Comparison of ENCODE assay signal across 1 cellular context in the genomic region with DNA sequence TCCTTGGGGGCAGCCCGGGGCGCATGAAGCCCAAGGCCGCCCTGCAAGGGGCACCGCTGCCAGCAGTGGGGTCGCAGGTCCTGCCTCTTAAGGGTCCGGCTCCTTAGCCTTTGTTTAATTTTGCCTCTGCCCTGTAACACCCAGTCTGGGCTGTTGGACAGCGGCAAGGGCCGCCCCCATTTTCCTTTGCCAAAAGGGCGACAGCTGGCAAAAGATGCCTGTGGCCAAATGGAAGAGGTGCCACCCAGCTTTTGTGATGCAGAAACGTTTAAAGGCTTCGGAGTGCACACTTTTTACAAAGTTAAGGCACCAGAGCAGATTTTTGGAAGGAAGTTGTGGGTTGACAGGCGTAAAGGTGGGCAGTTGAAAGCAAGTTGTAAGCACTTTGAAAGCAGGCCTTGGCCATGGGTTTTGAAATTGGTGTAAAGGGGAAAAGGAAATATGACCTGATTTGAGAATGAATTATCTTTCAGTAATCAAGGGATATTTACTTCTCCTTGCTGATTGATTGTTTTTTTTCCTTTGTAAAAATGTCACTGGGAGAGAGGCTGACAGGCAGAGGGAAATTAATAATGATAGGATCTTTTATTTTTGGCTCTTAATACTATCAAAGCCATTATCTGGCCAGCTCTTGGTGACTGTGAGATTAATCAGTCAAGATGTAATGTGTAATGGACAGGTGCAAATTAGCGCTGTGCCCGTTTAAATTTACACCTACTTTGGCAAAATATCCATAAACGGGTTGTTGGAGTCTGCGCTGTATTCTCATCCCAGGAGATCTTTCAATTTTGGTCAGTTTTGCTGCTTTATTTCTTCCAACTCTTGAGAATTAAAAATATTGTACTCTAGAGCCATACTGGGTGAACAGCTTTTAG.
TF ChIP-seq lines count a peak whose summit lies in the region.

No MANE protein-coding gene starts in this region.

TF ChIP-seq in HepG2, 621 proteins besides CTCF, POLR2A, EP300 and RAD21 (continued from another document and continues in another):
- TF ChIP-seq, protein P1, sequence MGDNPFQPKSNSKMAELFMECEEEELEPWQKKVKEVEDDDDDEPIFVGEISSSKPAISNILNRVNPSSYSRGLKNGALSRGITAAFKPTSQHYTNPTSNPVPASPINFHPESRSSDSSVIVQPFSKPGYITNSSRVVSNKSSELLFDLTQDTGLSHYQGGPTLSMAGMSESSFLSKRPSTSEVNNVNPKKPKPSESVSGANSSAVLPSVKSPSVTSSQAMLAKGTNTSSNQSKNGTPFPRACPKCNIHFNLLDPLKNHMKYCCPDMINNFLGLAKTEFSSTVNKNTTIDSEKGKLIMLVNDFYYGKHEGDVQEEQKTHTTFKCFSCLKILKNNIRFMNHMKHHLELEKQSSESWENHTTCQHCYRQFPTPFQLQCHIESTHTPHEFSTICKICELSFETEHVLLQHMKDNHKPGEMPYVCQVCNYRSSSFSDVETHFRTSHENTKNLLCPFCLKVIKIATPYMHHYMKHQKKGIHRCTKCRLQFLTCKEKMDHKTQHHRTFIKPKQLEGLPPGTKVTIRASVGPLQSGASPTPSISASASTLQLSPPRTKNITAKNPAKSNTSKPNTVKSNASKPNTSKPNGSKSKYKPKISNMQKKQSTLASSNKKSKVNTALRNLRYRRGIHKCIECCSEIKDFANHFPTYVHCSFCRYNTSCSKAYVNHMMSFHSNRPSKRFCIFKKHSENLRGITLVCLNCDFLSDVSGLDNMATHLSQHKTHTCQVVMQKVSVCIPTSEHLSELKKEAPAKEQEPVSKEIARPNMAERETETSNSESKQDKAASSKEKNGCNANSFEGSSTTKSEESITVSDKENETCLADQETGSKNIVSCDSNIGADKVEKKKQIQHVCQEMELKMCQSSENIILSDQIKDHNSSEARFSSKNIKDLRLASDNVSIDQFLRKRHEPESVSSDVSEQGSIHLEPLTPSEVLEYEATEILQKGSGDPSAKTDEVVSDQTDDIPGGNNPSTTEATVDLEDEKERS (CRISPR knock-in tag; IDR thresholded peaks at IDR 0.05), result no peak
- TF ChIP-seq, protein P2, sequence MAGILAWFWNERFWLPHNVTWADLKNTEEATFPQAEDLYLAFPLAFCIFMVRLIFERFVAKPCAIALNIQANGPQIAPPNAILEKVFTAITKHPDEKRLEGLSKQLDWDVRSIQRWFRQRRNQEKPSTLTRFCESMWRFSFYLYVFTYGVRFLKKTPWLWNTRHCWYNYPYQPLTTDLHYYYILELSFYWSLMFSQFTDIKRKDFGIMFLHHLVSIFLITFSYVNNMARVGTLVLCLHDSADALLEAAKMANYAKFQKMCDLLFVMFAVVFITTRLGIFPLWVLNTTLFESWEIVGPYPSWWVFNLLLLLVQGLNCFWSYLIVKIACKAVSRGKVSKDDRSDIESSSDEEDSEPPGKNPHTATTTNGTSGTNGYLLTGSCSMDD (CRISPR knock-in tag; IDR thresholded peaks at IDR 0.05), result no peak
- TF ChIP-seq KAT8 (CRISPR knock-in tag; IDR thresholded peaks at IDR 0.05), result 0 out of 2 replicates have a peak, but pooled peaks have one; percentile 4
- 0 out of 2 replicates have a peak, but pooled peaks have one; percentile 81 for TF ChIP-seq ZNF879 (CRISPR knock-in tag; IDR thresholded peaks at IDR 0.05)
- TF ChIP-seq SMAD9 (CRISPR knock-in tag; IDR thresholded peaks at IDR 0.05), result no peak
- TF ChIP-seq MZF1 (CRISPR knock-in tag; IDR thresholded peaks at IDR 0.05; ENCODE audit: borderline replicate concordance), result no peak
- no peak for TF ChIP-seq ZKSCAN1 (IDR thresholded peaks at IDR 0.05; ENCODE audit: low read length)
- TF ChIP-seq SMYD3 (CRISPR knock-in tag; IDR thresholded peaks at IDR 0.05), result no peak
- TF ChIP-seq, protein P3, sequence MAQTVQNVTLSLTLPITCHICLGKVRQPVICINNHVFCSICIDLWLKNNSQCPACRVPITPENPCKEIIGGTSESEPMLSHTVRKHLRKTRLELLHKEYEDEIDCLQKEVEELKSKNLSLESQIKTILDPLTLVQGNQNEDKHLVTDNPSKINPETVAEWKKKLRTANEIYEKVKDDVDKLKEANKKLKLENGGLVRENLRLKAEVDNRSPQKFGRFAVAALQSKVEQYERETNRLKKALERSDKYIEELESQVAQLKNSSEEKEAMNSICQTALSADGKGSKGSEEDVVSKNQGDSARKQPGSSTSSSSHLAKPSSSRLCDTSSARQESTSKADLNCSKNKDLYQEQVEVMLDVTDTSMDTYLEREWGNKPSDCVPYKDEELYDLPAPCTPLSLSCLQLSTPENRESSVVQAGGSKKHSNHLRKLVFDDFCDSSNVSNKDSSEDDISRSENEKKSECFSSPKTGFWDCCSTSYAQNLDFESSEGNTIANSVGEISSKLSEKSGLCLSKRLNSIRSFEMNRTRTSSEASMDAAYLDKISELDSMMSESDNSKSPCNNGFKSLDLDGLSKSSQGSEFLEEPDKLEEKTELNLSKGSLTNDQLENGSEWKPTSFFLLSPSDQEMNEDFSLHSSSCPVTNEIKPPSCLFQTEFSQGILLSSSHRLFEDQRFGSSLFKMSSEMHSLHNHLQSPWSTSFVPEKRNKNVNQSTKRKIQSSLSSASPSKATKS (CRISPR knock-in tag; IDR thresholded peaks at IDR 0.05), result no peak
- no peak for TF ChIP-seq PAWR (CRISPR knock-in tag; IDR thresholded peaks at IDR 0.05; ENCODE audit: borderline replicate concordance)
- TF ChIP-seq ZNF430 (CRISPR knock-in tag; IDR thresholded peaks at IDR 0.05), result 0 out of 2 replicates have a peak, but pooled peaks have one; percentile 1
- no peak for TF ChIP-seq POGZ (CRISPR knock-in tag; IDR thresholded peaks at IDR 0.05)
- TF ChIP-seq ZNF761 (CRISPR knock-in tag; conservative IDR thresholded peaks at IDR 0.05), result no peak
- TF ChIP-seq TOPORS (CRISPR knock-in tag; IDR thresholded peaks at IDR 0.05), result 0 out of 2 replicates have a peak, but pooled peaks have one; percentile 13
- TF ChIP-seq JUN (CRISPR knock-in tag; IDR thresholded peaks at IDR 0.05), result no peak
- TF ChIP-seq ZSCAN9 (CRISPR knock-in tag; IDR thresholded peaks at IDR 0.05; ENCODE audit: borderline replicate concordance), result no peak
- TF ChIP-seq, protein P4, sequence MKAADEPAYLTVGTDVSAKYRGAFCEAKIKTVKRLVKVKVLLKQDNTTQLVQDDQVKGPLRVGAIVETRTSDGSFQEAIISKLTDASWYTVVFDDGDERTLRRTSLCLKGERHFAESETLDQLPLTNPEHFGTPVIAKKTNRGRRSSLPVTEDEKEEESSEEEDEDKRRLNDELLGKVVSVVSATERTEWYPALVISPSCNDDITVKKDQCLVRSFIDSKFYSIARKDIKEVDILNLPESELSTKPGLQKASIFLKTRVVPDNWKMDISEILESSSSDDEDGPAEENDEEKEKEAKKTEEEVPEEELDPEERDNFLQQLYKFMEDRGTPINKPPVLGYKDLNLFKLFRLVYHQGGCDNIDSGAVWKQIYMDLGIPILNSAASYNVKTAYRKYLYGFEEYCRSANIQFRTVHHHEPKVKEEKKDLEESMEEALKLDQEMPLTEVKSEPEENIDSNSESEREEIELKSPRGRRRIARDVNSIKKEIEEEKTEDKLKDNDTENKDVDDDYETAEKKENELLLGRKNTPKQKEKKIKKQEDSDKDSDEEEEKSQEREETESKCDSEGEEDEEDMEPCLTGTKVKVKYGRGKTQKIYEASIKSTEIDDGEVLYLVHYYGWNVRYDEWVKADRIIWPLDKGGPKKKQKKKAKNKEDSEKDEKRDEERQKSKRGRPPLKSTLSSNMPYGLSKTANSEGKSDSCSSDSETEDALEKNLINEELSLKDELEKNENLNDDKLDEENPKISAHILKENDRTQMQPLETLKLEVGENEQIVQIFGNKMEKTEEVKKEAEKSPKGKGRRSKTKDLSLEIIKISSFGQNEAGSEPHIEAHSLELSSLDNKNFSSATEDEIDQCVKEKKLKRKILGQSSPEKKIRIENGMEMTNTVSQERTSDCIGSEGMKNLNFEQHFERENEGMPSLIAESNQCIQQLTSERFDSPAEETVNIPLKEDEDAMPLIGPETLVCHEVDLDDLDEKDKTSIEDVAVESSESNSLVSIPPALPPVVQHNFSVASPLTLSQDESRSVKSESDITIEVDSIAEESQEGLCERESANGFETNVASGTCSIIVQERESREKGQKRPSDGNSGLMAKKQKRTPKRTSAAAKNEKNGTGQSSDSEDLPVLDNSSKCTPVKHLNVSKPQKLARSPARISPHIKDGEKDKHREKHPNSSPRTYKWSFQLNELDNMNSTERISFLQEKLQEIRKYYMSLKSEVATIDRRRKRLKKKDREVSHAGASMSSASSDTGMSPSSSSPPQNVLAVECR (CRISPR knock-in tag; IDR thresholded peaks at IDR 0.05; ENCODE audit: borderline replicate concordance), result 0 out of 2 replicates have a peak, but pooled peaks have one; percentile 55
- no peak for TF ChIP-seq ZNF546 (CRISPR knock-in tag; conservative IDR thresholded peaks at IDR 0.05)
- no peak for TF ChIP-seq YY1 (IDR thresholded peaks at IDR 0.05; ENCODE audit: insufficient read depth, insufficient replicate concordance, low read depth, low read length)
- TF ChIP-seq, protein P5, sequence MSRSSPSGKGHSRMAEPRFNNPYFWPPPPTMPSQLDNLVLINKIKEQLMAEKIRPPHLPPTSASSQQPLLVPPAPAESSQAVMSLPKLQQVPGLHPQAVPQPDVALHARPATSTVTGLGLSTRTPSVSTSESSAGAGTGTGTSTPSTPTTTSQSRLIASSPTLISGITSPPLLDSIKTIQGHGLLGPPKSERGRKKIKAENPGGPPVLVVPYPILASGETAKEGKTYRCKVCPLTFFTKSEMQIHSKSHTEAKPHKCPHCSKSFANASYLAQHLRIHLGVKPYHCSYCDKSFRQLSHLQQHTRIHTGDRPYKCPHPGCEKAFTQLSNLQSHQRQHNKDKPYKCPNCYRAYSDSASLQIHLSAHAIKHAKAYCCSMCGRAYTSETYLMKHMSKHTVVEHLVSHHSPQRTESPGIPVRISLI (CRISPR knock-in tag; IDR thresholded peaks at IDR 0.05; ENCODE audit: borderline replicate concordance), result no peak
- peak; percentile 62; the same call in 1 of the 2 replicates for TF ChIP-seq ZNF598 (CRISPR knock-in tag; IDR thresholded peaks at IDR 0.05; ENCODE audit: borderline replicate concordance)
- TF ChIP-seq, protein P6, sequence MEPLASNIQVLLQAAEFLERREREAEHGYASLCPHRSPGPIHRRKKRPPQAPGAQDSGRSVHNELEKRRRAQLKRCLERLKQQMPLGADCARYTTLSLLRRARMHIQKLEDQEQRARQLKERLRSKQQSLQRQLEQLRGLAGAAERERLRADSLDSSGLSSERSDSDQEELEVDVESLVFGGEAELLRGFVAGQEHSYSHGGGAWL (CRISPR knock-in tag; IDR thresholded peaks at IDR 0.05), result no peak
- TF ChIP-seq RFX1 (IDR thresholded peaks at IDR 0.05), result no peak
- TF ChIP-seq MTF1 (CRISPR knock-in tag; IDR thresholded peaks at IDR 0.05), result no peak
- TF ChIP-seq GABPA (IDR thresholded peaks at IDR 0.05; ENCODE audit: low read depth, low read length), result no peak
- no peak for TF ChIP-seq GABPA (CRISPR knock-in tag; IDR thresholded peaks at IDR 0.05; ENCODE audit: low read depth)
- TF ChIP-seq, protein P7, sequence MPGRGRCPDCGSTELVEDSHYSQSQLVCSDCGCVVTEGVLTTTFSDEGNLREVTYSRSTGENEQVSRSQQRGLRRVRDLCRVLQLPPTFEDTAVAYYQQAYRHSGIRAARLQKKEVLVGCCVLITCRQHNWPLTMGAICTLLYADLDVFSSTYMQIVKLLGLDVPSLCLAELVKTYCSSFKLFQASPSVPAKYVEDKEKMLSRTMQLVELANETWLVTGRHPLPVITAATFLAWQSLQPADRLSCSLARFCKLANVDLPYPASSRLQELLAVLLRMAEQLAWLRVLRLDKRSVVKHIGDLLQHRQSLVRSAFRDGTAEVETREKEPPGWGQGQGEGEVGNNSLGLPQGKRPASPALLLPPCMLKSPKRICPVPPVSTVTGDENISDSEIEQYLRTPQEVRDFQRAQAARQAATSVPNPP (CRISPR knock-in tag; IDR thresholded peaks at IDR 0.05), result 0 out of 2 replicates have a peak, but pooled peaks have one; percentile 34
- no peak for TF ChIP-seq ZNF704 (CRISPR knock-in tag; IDR thresholded peaks at IDR 0.05; ENCODE audit: borderline replicate concordance)
- no peak for TF ChIP-seq SIX4 (CRISPR knock-in tag; IDR thresholded peaks at IDR 0.05)
- TF ChIP-seq, protein P8, sequence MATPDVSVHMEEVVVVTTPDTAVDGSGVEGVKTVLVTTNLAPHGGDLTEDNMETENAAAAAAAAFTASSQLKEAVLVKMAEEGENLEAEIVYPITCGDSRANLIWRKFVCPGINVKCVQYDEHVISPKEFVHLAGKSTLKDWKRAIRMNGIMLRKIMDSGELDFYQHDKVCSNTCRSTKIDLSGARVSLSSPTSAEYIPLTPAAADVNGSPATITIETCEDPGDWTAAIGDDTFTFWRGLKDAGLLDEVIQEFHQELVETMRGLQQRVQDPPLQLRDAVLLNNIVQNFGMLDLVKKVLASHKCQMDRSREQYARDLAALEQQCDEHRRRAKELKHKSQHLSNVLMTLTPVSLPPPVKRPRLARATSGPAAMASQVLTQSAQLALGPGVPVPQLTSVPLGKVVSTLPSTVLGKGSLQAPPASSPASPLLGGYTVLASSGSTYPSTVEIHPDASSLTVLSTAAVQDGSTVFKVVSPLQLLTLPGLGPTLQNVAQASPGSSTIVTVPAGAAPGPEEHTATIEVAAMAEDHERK (CRISPR knock-in tag; IDR thresholded peaks at IDR 0.05; ENCODE audit: low read depth), result no peak
- 0 out of 2 replicates have a peak, but pooled peaks have one; percentile 2 for TF ChIP-seq CBFB (CRISPR knock-in tag; IDR thresholded peaks at IDR 0.05)
- no peak for TF ChIP-seq HHEX (CRISPR knock-in tag; IDR thresholded peaks at IDR 0.05)
- TF ChIP-seq, protein P9, sequence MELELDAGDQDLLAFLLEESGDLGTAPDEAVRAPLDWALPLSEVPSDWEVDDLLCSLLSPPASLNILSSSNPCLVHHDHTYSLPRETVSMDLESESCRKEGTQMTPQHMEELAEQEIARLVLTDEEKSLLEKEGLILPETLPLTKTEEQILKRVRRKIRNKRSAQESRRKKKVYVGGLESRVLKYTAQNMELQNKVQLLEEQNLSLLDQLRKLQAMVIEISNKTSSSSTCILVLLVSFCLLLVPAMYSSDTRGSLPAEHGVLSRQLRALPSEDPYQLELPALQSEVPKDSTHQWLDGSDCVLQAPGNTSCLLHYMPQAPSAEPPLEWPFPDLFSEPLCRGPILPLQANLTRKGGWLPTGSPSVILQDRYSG (CRISPR knock-in tag; IDR thresholded peaks at IDR 0.05), result no peak
- no peak for TF ChIP-seq FOXM1 (CRISPR knock-in tag; IDR thresholded peaks at IDR 0.05)
- TF ChIP-seq, protein P10, sequence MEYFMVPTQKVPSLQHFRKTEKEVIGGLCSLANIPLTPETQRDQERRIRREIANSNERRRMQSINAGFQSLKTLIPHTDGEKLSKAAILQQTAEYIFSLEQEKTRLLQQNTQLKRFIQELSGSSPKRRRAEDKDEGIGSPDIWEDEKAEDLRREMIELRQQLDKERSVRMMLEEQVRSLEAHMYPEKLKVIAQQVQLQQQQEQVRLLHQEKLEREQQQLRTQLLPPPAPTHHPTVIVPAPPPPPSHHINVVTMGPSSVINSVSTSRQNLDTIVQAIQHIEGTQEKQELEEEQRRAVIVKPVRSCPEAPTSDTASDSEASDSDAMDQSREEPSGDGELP (IDR thresholded peaks at IDR 0.05; ENCODE audit: borderline replicate concordance, low read depth), result 0 out of 2 replicates have a peak, but pooled peaks have one; percentile 22
